ENCODE assay signal across 7 cellular contexts in the genomic region with DNA sequence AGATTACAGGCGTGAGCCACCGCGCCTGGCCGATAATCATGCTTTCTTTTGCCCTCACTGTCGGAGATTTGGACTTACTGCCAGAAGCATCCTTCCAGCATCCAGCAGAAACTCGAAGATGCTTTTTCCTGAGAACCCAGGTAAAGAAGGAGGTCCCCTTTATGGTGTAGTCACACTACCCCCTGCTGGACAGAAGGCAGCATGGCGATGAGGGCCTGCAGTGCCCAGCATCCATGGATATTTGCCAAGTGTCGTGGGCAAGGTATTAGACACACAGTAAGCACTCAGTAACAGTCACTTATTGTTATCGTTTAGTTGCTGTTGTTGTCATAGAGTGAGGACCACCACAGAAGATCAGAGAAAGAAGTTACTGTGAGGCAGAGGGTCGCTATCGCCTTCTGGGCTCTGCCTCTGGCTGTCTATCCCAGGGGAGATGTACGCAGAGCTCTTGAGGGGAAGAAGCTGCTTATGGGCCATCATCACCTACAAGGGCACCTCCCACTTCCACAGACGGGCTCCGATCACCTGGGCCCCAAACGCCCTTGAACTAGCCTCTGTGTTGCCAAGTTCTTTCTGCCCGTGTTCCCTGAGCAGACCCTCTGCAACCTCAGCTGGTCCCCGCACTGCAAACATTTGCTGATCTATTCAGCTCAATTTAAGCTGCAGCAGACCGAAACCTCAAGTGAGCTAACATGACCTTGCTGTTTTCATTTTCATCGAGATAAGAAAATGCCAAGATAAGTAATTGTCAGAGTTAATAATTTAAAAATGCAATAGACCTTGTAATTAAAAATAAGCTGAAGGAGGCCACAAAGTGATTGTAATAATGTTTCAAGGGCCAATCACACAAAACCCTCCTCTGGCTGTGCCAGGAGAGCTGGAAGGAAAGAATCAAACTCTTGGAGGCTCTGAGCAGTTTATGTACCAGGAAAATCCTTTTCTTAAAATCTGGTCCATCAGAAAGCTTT. TPM values are rescaled to one million over a fixed set of nuclear protein-coding genes. Genes with fewer than 3 reads are reported as not detected.
A peak's percentile ranks its signal among the peaks of the same experiment; 100 is the strongest.
DNase-seq lines count a peak whose midpoint lies in the region; ATAC-seq and TF ChIP-seq lines count a peak whose summit lies in the region.

No MANE protein-coding gene starts in this region.

- CTCF ChIA-PET in IMR-90 (lab: Yijun Ruan, JAX) (interaction anchor here (1.3 kb wide), 1 partner anchor 521 kb away, joined by 3 read pairs; no protein-coding TSS in a partner anchor), mammary epithelial cell (lab: Charles Lee; ENCODE audit: low non-redundant PET) (no interaction called here)

- H3K9ac ChIP-seq in IMR-90 (ENCODE audit: low read depth, low read length) (no peak overlapping the region), mammary epithelial cell (ENCODE audit: insufficient read depth, low read length) (no peak overlapping the region)

- no peak overlapping the region for H3K56ac ChIP-seq in IMR-90 (ENCODE audit: extremely low read depth, insufficient read depth, low read length)

- H2AK5ac ChIP-seq in IMR-90 (ENCODE audit: low read depth, low read length), result no peak overlapping the region

- H3K9me3 ChIP-seq in IMR-90 (ENCODE audit: control insufficient read depth, insufficient read depth, low read length), result no peaks in the 10 kb centered on the region
- no peaks in the 10 kb centered on the region for H3K9me3 ChIP-seq in mammary epithelial cell (replicated peaks; ENCODE audit: insufficient read depth, low read length)

- intact Hi-C loops in IMR-90 (cut with micrococcal nuclease) (loop anchor here (1.0 to 10.0 kb wide), 4 partner anchors 190 to 832 kb away; no protein-coding TSS in a partner anchor), mammary epithelial cell (cut with micrococcal nuclease) (loop anchor here (1.0 kb wide), 3 partner anchors 391 to 833 kb away; no protein-coding TSS in a partner anchor), left colon (cut with DNase I, micrococcal nuclease) (no loop called here)

- in situ Hi-C loops in G401 (cut with HindIII; ENCODE audit: low sequenced_read_pairs), result no loop called here
- in situ Hi-C loops in IMR-90 (cut with MboI; ENCODE audit: low sequenced_read_pairs), result loop anchor here (10.0 kb wide), 2 partner anchors 520 to 830 kb away; no protein-coding TSS in a partner anchor
- in situ Hi-C loops in mammary epithelial cell (cut with MboI; ENCODE audit: low sequenced_read_pairs in 2 of 2), result no loop called here

- H3K4me3 ChIP-seq in IMR-90 (ENCODE audit: insufficient read depth, low read depth, low read length) (no peak overlapping the region), mammary epithelial cell (replicated peaks in 1 of 3; ENCODE audit: insufficient read depth in 1 of 3, low read depth in 2 of 3, low read length in 3 of 3) (no peak overlapping the region)

- BruUV-seq in IMR-90 (replicated peaks; lab: Mats Ljungman, UMichigan) (no TSS peak), mammary epithelial cell (replicated peaks; lab: Mats Ljungman, UMichigan) (no TSS peak)

- H2AFZ ChIP-seq in IMR-90 (replicated peaks; ENCODE audit: low read length, poor library complexity) (no peak overlapping the region), mammary epithelial cell (ENCODE audit: low read depth, low read length) (no peak overlapping the region)

- no peaks in the 10 kb centered on the region; the same call in 1 of the 2 replicates for H3K9me1 ChIP-seq in IMR-90 (ENCODE audit: insufficient read depth, low read length)

- no peak for TF ChIP-seq POLR2A in IMR-90 (IDR thresholded peaks at IDR 0.05; ENCODE audit: low read depth, low read length)

- H2BK120ac ChIP-seq in IMR-90 (ENCODE audit: low read depth, low read length), result no peak overlapping the region

- TF ChIP-seq CTCF in IMR-90 (conservative IDR thresholded peaks at IDR 0.05; ENCODE audit: low read depth, low read length) (peak; percentile 67), mammary epithelial cell (conservative IDR thresholded peaks at IDR 0.05 in 1 of 2, IDR thresholded peaks at IDR 0.05 in 1 of 2; ENCODE audit: extremely low read depth in 1 of 2, insufficient read depth in 1 of 2, low read depth in 1 of 2, low read length in 2 of 2) (peak; percentile 71 to 82)

- no peak overlapping the region for H3K23ac ChIP-seq in IMR-90 (ENCODE audit: low read depth, low read length)

- no peak overlapping the region for H2BK20ac ChIP-seq in IMR-90 (ENCODE audit: low read depth, low read length)

- dilution Hi-C loops in IMR-90 (cut with HindIII; ENCODE audit: low sequenced_read_pairs, unreplicated experiment), result no loop called here
- dilution Hi-C loops in mammary epithelial cell (cut with HindIII; ENCODE audit: low sequenced_read_pairs), result loop anchor here (5.0 to 10.0 kb wide), 3 partner anchors 32 to 250 kb away; no protein-coding TSS in a partner anchor

- H4K8ac ChIP-seq in IMR-90 (ENCODE audit: low read depth in 2 of 2, low read length in 2 of 2), result no peak overlapping the region

- H3K27ac ChIP-seq in IMR-90 (ENCODE audit: insufficient read depth, low read length) (no peak overlapping the region), mammary epithelial cell (ENCODE audit: insufficient read depth, low read depth, low read length) (no peak overlapping the region)

- DNase-seq in G401 (ENCODE audit: low spot score), result peak; percentile 61
- DNase-seq in IMR-90, result peak; percentile 44
- DNase-seq in RPMI8226, result peak; percentile 88
- DNase-seq in mammary epithelial cell, result peak; percentile 44
- DNase-seq in left colon, result peak in 1 of 2 donors; percentile 43
- DNase-seq in stimulated activated CD8-positive, alpha-beta memory T cell treated with anti-CD3 and anti-CD28 coated beads, Interleukin-7, amount 100 ng/mL, for 48 hours (ENCODE audit: extremely low read depth in 1 of 2, low read depth in 1 of 2), result peak; percentile 14 to 32

- H4K20me1 ChIP-seq in IMR-90 (ENCODE audit: insufficient read depth, low read length), result no peaks in the 10 kb centered on the region
- H4K20me1 ChIP-seq in mammary epithelial cell (ENCODE audit: insufficient read depth, low read length), result no peaks in the 10 kb centered on the region

- ATAC-seq in IMR-90 (ENCODE audit: low read depth), result peak; percentile 56
- peak; percentile 43 for ATAC-seq in left colon
- ATAC-seq in GM18867 (IDR thresholded peaks at IDR 0.05; ENCODE audit: unreplicated experiment), result no peak

- TF ChIP-seq RAD21 in IMR-90 (IDR thresholded peaks at IDR 0.05; ENCODE audit: low read length), result peak; percentile 80

- H3K4me2 ChIP-seq in IMR-90 (ENCODE audit: low read depth, low read length), result no peak overlapping the region
- H3K4me2 ChIP-seq in mammary epithelial cell (ENCODE audit: insufficient read depth, low read depth, low read length), result no peak overlapping the region

- H2AK9ac ChIP-seq in IMR-90 (replicated peaks; ENCODE audit: low read depth, low read length, poor library complexity), result no peak overlapping the region

- POLR2A ChIA-PET in IMR-90 (lab: Charles Lee; ENCODE audit: unreplicated experiment), result no interaction called here

- H3K14ac ChIP-seq in IMR-90 (replicated peaks; ENCODE audit: low read depth, low read length), result no peak overlapping the region

- H4K91ac ChIP-seq in IMR-90 (ENCODE audit: insufficient read depth, low read depth, low read length), result no peak overlapping the region

- H3K36me3 ChIP-seq in IMR-90 (ENCODE audit: control insufficient read depth, insufficient read depth, low read length) (no peaks in the 10 kb centered on the region), mammary epithelial cell (ENCODE audit: insufficient read depth, low read length) (no peaks in the 10 kb centered on the region)

- no peaks in the 10 kb centered on the region for H3K79me2 ChIP-seq in mammary epithelial cell (ENCODE audit: insufficient read depth, low read length)

- no peaks in the 10 kb centered on the region for H3K79me1 ChIP-seq in IMR-90 (ENCODE audit: low read depth in 1 of 2, low read length in 2 of 2)

- H3K27me3 ChIP-seq in IMR-90 (ENCODE audit: control insufficient read depth, insufficient read depth, low read length) (peaks cover 12% of the 10 kb centered on the region), mammary epithelial cell (ENCODE audit: insufficient read depth, low read length) (no peaks in the 10 kb centered on the region)

- H3K4me1 ChIP-seq in IMR-90 (ENCODE audit: control insufficient read depth, insufficient read depth, low read length) (0 out of 2 replicates have a peak, but pooled peaks cover 2% of the 10 kb centered on the region), mammary epithelial cell (ENCODE audit: insufficient read depth, low read length) (no peaks in the 10 kb centered on the region)

- no peak overlapping the region for H2BK5ac ChIP-seq in IMR-90 (ENCODE audit: low read depth, low read length, poor library complexity, severe bottlenecking)

- no peak overlapping the region for H3K4ac ChIP-seq in IMR-90 (ENCODE audit: low read depth, low read length)

- H4K5ac ChIP-seq in IMR-90 (ENCODE audit: low read depth, low read length), result no peak overlapping the region

- WGBS in IMR-90 (ENCODE audit: extremely low coverage in 2 of 2, insufficient read length in 1 of 2), 2 experiments, result no CpG with 5 or more reads among the region's 19 CpGs
- 56% methylated on average over 14 of the region's 19 CpGs for WGBS in mammary epithelial cell (ENCODE audit: low coverage, missing lambda C conversion rate)

- H2BK15ac ChIP-seq in IMR-90 (ENCODE audit: low read depth, low read length), result no peak overlapping the region

- no peak overlapping the region for H3K18ac ChIP-seq in IMR-90 (ENCODE audit: low read depth, low read length)

TF ChIP-seq in IMR-90, 13 proteins besides CTCF, POLR2A, EP300 and RAD21:
- no peak for TF ChIP-seq CHD1 (IDR thresholded peaks at IDR 0.05; ENCODE audit: low read depth, low read length)
- TF ChIP-seq RFX5 (IDR thresholded peaks at IDR 0.05; ENCODE audit: low read depth, low read length), result no peak
- no peak for TF ChIP-seq NFE2L2 (IDR thresholded peaks at IDR 0.05; ENCODE audit: low read depth, low read length)
- TF ChIP-seq RCOR1 (IDR thresholded peaks at IDR 0.05; ENCODE audit: insufficient replicate concordance, low read length), result no peak
- TF ChIP-seq FOS (IDR thresholded peaks at IDR 0.05; ENCODE audit: low read depth, low read length), result no peak
- peak; percentile 59 for TF ChIP-seq SMC3 (IDR thresholded peaks at IDR 0.05; ENCODE audit: low read depth, low read length)
TF ChIP-seq in IMR-90: peak in this region for 1.

RNA-seq across cellular contexts. Expression of a gene that starts 23.9 kb away (rescaled TPM):
- total RNA-seq in G401 (2014; rRNA removed; shearing (Covaris generic)), result 75.1 and 90.7 TPM in 2 replicates
- total RNA-seq in IMR-90 (2012; rRNA removed) (35.1 and 54.2 TPM in 2 replicates), mammary epithelial cell (10 to 100 TPM; 30.0 to 71.3 TPM), left colon (10 to 100 TPM; 29.3 to 30.6 TPM)
- polyA plus RNA-seq in IMR-90 (2012; rRNA removed) (64.5 and 73.5 TPM in 2 replicates), mammary epithelial cell (40.0 TPM)
- polyA plus RNA-seq in IMR-90 (2012; cell fraction: cytosol; rRNA removed), result 35.0 and 205 TPM in 2 replicates
- polyA plus RNA-seq in IMR-90 (2012; cell fraction: nucleus; rRNA removed; ENCODE audit: low replicate concordance), result 37.9 and 38.3 TPM in 2 replicates
- polyA minus RNA-seq in mammary epithelial cell, result 4.0 TPM

Comparison
In these comparisons a context has a peak if more than half of its experiments do, and no peak if none do; other contexts are left out.
1. intact Hi-C loops: an anchor here in IMR-90 (1.0 to 10.0 kb wide) and mammary epithelial cell (1.0 kb wide); none called in left colon.